In genomic region chr22:32874330-32874729, GRCh38 we compare ENCODE assay signal across 24 cellular contexts.
"Had no signal": no experiment of that assay in that cellular context is flagged by ENCODE, and none has a peak within 500 bp of the region (broad histone marks: within the 10 kb centered on the region; RNA-seq: fewer than 3 reads in every experiment).

No MANE protein-coding gene starts in this region.

- DNase-seq: dermis blood vessel endothelial cell; effector memory CD4-positive, alpha-beta T cell; esophagus squamous epithelium; foreskin melanocyte; glutamatergic neuron; heart right ventricle; hippocampal formation; left colon; mammary epithelial cell; mesendoderm; midbrain; naive thymus-derived CD4-positive, alpha-beta T cell; nephron progenitor cell; nucleus accumbens; stimulated activated CD4-positive, alpha-beta T cell treated with anti-CD3 and anti-CD28 coated beads, Interleukin-2, amount 100 ng/mL, for 24 hours; stimulated activated CD4-positive, alpha-beta T cell treated with anti-CD3 and anti-CD28 coated beads, Interleukin-4, amount 100 ng/mL, for 24 hours; stimulated activated naive CD4-positive, alpha-beta T cell treated with Interleukin-2 at 50 U/mL for 16 hours; stomach; thyroid gland; trophoblast cell had no signal

- H3K4me3 Mint-ChIP-seq: naive thymus-derived CD4-positive, alpha-beta T cell; nephron progenitor cell; stimulated activated effector memory CD8-positive, alpha-beta T cell treated with anti-CD3 and anti-CD28 coated beads, Interleukin-12 subunit alpha, Interleukin-12 subunit beta, amount 100 ng/mL, for 72 hours had no signal

- H3K27me3 ChIP-seq: esophagus squamous epithelium, right atrium auricular region, stomach, thyroid gland had no signal

- H3K9me3 ChIP-seq: esophagus squamous epithelium, heart right ventricle, prostate gland, right atrium auricular region, stomach, thyroid gland had no signal

- H3K9me3 Mint-ChIP-seq: naive thymus-derived CD4-positive, alpha-beta T cell; nephron progenitor cell; stimulated activated effector memory CD8-positive, alpha-beta T cell treated with anti-CD3 and anti-CD28 coated beads, Interleukin-12 subunit alpha, Interleukin-12 subunit beta, amount 100 ng/mL, for 72 hours had no signal

- H3K36me3 ChIP-seq: esophagus squamous epithelium, heart right ventricle, prostate gland, right atrium auricular region, stomach, thyroid gland had no signal

- H3K27ac ChIP-seq: coronary artery, esophagus squamous epithelium, heart right ventricle, prostate gland, stomach, thyroid gland had no signal

- H3K27ac Mint-ChIP-seq: naive thymus-derived CD4-positive, alpha-beta T cell; nephron progenitor cell; stimulated activated effector memory CD8-positive, alpha-beta T cell treated with anti-CD3 and anti-CD28 coated beads, Interleukin-12 subunit alpha, Interleukin-12 subunit beta, amount 100 ng/mL, for 72 hours had no signal

- H3K36me3 Mint-ChIP-seq: stimulated activated effector memory CD8-positive, alpha-beta T cell treated with anti-CD3 and anti-CD28 coated beads, Interleukin-12 subunit alpha, Interleukin-12 subunit beta, amount 100 ng/mL, for 72 hours had no signal

- H3K4me1 Mint-ChIP-seq: naive thymus-derived CD4-positive, alpha-beta T cell; stimulated activated effector memory CD8-positive, alpha-beta T cell treated with anti-CD3 and anti-CD28 coated beads, Interleukin-12 subunit alpha, Interleukin-12 subunit beta, amount 100 ng/mL, for 72 hours had no signal

- ATAC-seq: left colon; naive thymus-derived CD4-positive, alpha-beta T cell; stimulated activated effector memory CD8-positive, alpha-beta T cell treated with anti-CD3 and anti-CD28 coated beads, Interleukin-12 subunit alpha, Interleukin-12 subunit beta, amount 100 ng/mL, for 72 hours had no signal

- H3K4me1 ChIP-seq: esophagus squamous epithelium, heart right ventricle, prostate gland, stomach, thyroid gland had no signal

- H3K4me3 ChIP-seq: coronary artery, esophagus squamous epithelium, heart right ventricle, prostate gland, right atrium auricular region, stomach, thyroid gland had no signal
